ENCODE assay signal across 17 cellular contexts in genomic region chr5:181114284-181114843, GRCh38. TPM values are rescaled to one million over a fixed set of nuclear protein-coding genes. Genes with fewer than 3 reads are reported as not detected.
A peak's percentile ranks its signal among the peaks of the same experiment; 100 is the strongest.
DNase-seq lines count a peak whose midpoint lies in the region; ATAC-seq and TF ChIP-seq lines count a peak whose summit lies in the region.
"Had no signal": no experiment of that assay in that cellular context is flagged by ENCODE, and none has a peak within 500 bp of the region (broad histone marks: within the 10 kb centered on the region; RNA-seq: fewer than 3 reads in every experiment).

No MANE protein-coding gene starts in this region.

- H3K4me3 ChIP-seq in Panc1 (ENCODE audit: low read depth in 2 of 2, low read length in 2 of 2), result no peak overlapping the region
- peak overlapping the region; percentile 7 for H3K4me3 ChIP-seq in hepatocyte
- peak overlapping the region; percentile 20 for H3K4me3 ChIP-seq in osteoblast (ENCODE audit: insufficient read depth, low read length)
- H3K4me3 ChIP-seq: esophagus muscularis mucosa, ovary, vagina had no signal

- no peaks in the 10 kb centered on the region for H3K79me2 ChIP-seq in hepatocyte
- no peaks in the 10 kb centered on the region for H3K79me2 ChIP-seq in osteoblast (ENCODE audit: insufficient read depth, low read length)

- peak overlapping the region; percentile 37; the same call in 1 of the 2 replicates for H3K9ac ChIP-seq in ES-I3 (ENCODE audit: low read depth, low read length)

- H2AFZ ChIP-seq in hepatocyte (no peak overlapping the region), osteoblast (ENCODE audit: low read length) (peak overlapping the region; percentile 48)

- no peak for ATAC-seq in Panc1
- no peak for ATAC-seq in sciatic nerve
- ATAC-seq: activated CD8-positive, alpha-beta T cell treated with anti-CD3 and anti-CD28 coated beads for 36 hours had no signal

- in situ Hi-C loops in Panc1 (cut with HindIII; ENCODE audit: low pct_unique_long_range_greater_than_20kb, low sequenced_read_pairs), result no loop called here

- H3K9me3 ChIP-seq in ES-I3 (ENCODE audit: control insufficient read depth, insufficient read depth, low read length), result no peaks in the 10 kb centered on the region; the same call in 1 of the 2 replicates
- H3K9me3 ChIP-seq in Panc1 (ENCODE audit: control insufficient read depth, insufficient read depth, low read depth, low read length), result no peaks in the 10 kb centered on the region
- H3K9me3 ChIP-seq in hepatocyte (ENCODE audit: low read depth), result no peaks in the 10 kb centered on the region
- H3K9me3 ChIP-seq in osteoblast (ENCODE audit: low read depth, low read length), result no peaks in the 10 kb centered on the region
- H3K9me3 ChIP-seq: esophagus muscularis mucosa, vagina had no signal

- H3K36me3 ChIP-seq in ES-I3 (ENCODE audit: insufficient read depth, low read length) (no peaks in the 10 kb centered on the region), Panc1 (ENCODE audit: control insufficient read depth, insufficient read depth, low read length) (no peaks in the 10 kb centered on the region), hepatocyte (replicated peaks; ENCODE audit: insufficient read depth, low read depth) (no peaks in the 10 kb centered on the region), osteoblast (ENCODE audit: insufficient read depth, low read length) (no peaks in the 10 kb centered on the region)
- H3K36me3 ChIP-seq: esophagus muscularis mucosa, ovary, vagina had no signal

- POLR2A ChIA-PET in Panc1 (lab: Charles Lee), result interaction anchor here (0.5 kb wide), 1 partner anchor 145 kb away, joined by 3 read pairs; no protein-coding TSS in a partner anchor

- 51% methylated on average over 33 of the region's 33 CpGs for WGBS in hepatocyte (ENCODE audit: low lambda C conversion rate, missing lambda C conversion rate)

- TF ChIP-seq CTCF in Panc1 (IDR thresholded peaks at IDR 0.05) (no peak), hepatocyte (IDR thresholded peaks at IDR 0.05; ENCODE audit: poor library complexity) (no peak), osteoblast (IDR thresholded peaks at IDR 0.05; ENCODE audit: extremely low read depth, low read depth, low read length) (no peak)

- intact Hi-C loops in Panc1 (cut with micrococcal nuclease; ENCODE audit: unreplicated experiment) (no loop called here), sciatic nerve (cut with DNase I) (no loop called here)

- CTCF ChIA-PET in Panc1 (lab: Charles Lee), result interaction anchor here (0.6 kb wide), 1 partner anchor 61 kb away, joined by 5 read pairs; no protein-coding TSS in a partner anchor

- peak overlapping the region; percentile 92 for H3K27ac ChIP-seq in Panc1 (ENCODE audit: low read length)
- no peak overlapping the region for H3K27ac ChIP-seq in hepatocyte
- H3K27ac ChIP-seq in osteoblast (ENCODE audit: low read depth, low read length), result no peak overlapping the region
- H3K27ac ChIP-seq: esophagus muscularis mucosa, ovary, vagina had no signal

- H4K20me1 ChIP-seq in hepatocyte (ENCODE audit: insufficient read depth, poor library complexity, severe bottlenecking) (no peaks in the 10 kb centered on the region), osteoblast (ENCODE audit: insufficient read depth, low read length) (no peaks in the 10 kb centered on the region)

- H3K4me2 ChIP-seq in hepatocyte (peak overlapping the region; percentile 70), osteoblast (ENCODE audit: insufficient read depth, low read length) (peak overlapping the region; percentile 58)

- DNase-seq in Panc1 (ENCODE audit: low read depth, low spot score) (no peak), hepatocyte (ENCODE audit: low spot score) (no peak), osteoblast (ENCODE audit: insufficient read length, low spot score, missing footprints) (no peak), sciatic nerve (ENCODE audit: low spot score) (no peak), NK-92 (lab: John Stamatoyannopoulos, UW; ENCODE audit: unreplicated experiment) (no peak), Ammon's horn (ENCODE audit: low spot score) (no peak)
- DNase-seq: activated CD8-positive, alpha-beta T cell treated with anti-CD3 and anti-CD28 coated beads for 36 hours; anterior cingulate cortex; cortex of kidney; GDM1; NCI-H187 treated with DMSO at 0.1 percent for 48 hours; NCI-H510A treated with DMSO at 0.1 percent for 48 hours; ovary had no signal

- BruUV-seq in Panc1 (replicated peaks; lab: Mats Ljungman, UMichigan), result no TSS peak

- H3K27me3 ChIP-seq in Panc1 (ENCODE audit: control insufficient read depth, insufficient read depth, low read length), result no peaks in the 10 kb centered on the region
- H3K27me3 ChIP-seq in hepatocyte, result peaks cover 91% of the 10 kb centered on the region
- peaks cover 29% of the 10 kb centered on the region for H3K27me3 ChIP-seq in osteoblast (ENCODE audit: insufficient read depth, low read length)
- H3K27me3 ChIP-seq: ovary had no signal

- H3K9me2 ChIP-seq in hepatocyte (replicated peaks; ENCODE audit: insufficient read depth), result no peaks in the 10 kb centered on the region

- H3K4me1 ChIP-seq in ES-I3 (ENCODE audit: insufficient read depth, low read length), result no peaks in the 10 kb centered on the region
- peaks cover 28% of the 10 kb centered on the region for H3K4me1 ChIP-seq in Panc1 (ENCODE audit: control insufficient read depth, insufficient read depth, low read length)
- no peaks in the 10 kb centered on the region for H3K4me1 ChIP-seq in hepatocyte (ENCODE audit: insufficient read depth)
- H3K4me1 ChIP-seq in osteoblast (ENCODE audit: insufficient read depth, low read length), result no peaks in the 10 kb centered on the region

RNA-seq across cellular contexts. Expression of gene OR2V1, which starts 16.6 kb away (rescaled TPM):
- total RNA-seq in Panc1 (2021; ENCODE audit: unreplicated experiment), result not detected
- polyA plus RNA-seq in Panc1 (2012; ENCODE audit: insufficient read length), result not detected
- total RNA-seq in hepatocyte, result not detected in 2 replicates
- polyA plus RNA-seq in hepatocyte, result not detected in 2 replicates
- total RNA-seq in osteoblast, result not detected in 2 replicates
- not detected for total RNA-seq in sciatic nerve
- total RNA-seq: activated CD8-positive, alpha-beta T cell treated with anti-CD3 and anti-CD28 coated beads for 36 hours; activated T-helper 2 cell treated with anti-CD3 and anti-CD28 coated beads, Interferon-gamma antibody, Interleukin-2, Interleukin-4, amounts not matched to agents 10 μg/mL and 5 μg/mL and 100 μg/mL, durations not matched to agents 14 hours and 24 hours and 36 hours; esophagus muscularis mucosa; ovary; vagina had no signal
- polyA plus RNA-seq: ovary had no signal

RNA-seq across cellular contexts. Expression of gene OR2V2, which starts 33.0 kb away (rescaled TPM):
- not detected for total RNA-seq in Panc1 (2021; ENCODE audit: unreplicated experiment)
- polyA plus RNA-seq in Panc1 (2012; ENCODE audit: insufficient read length), result not detected
- not detected in 2 replicates for total RNA-seq in hepatocyte
- not detected in 2 replicates for polyA plus RNA-seq in hepatocyte
- total RNA-seq in osteoblast, result not detected in 2 replicates
- total RNA-seq in sciatic nerve, result not detected
- total RNA-seq: activated CD8-positive, alpha-beta T cell treated with anti-CD3 and anti-CD28 coated beads for 36 hours; activated T-helper 2 cell treated with anti-CD3 and anti-CD28 coated beads, Interferon-gamma antibody, Interleukin-2, Interleukin-4, amounts not matched to agents 10 μg/mL and 5 μg/mL and 100 μg/mL, durations not matched to agents 14 hours and 24 hours and 36 hours; esophagus muscularis mucosa; vagina had no signal
- polyA plus RNA-seq: ovary had no signal

Comparison
In these comparisons a context has a peak if more than half of its experiments do, and no peak if none do; other contexts are left out.
1. H3K4me3 ChIP-seq: peak in hepatocyte (single experiment) and osteoblast (single experiment); none in Panc1 (0 of 2).